Comparison of ENCODE assay signal across 22 cellular contexts in the genomic region with DNA sequence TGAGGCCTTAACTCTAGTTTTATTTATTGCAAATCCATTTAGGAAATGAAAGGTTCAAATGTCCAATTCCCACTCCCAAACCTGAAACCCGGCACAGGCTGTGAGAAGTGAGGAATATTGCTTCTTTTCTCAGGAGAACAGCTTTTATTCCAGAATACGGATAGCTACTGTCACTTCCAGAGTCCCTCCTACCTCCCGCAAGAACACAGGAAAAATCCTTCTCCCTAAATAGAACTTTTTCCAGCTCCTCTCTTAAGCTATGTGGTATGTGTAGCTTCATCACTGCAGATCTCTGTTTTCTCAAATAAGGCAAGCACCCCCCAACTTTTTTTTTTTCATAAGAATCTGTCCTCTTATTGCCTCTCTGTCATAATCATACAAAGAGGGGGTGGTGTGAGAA.
A peak's percentile ranks its signal among the peaks of the same experiment; 100 is the strongest.
DNase-seq lines count a peak whose midpoint lies in the region; ATAC-seq and TF ChIP-seq lines count a peak whose summit lies in the region.
"Had no signal": no experiment of that assay in that cellular context is flagged by ENCODE, and none has a peak within 500 bp of the region (broad histone marks: within the 10 kb centered on the region; RNA-seq: fewer than 3 reads in every experiment).

No MANE protein-coding gene starts in this region.

- intact Hi-C loops in Right ventricle myocardium inferior (cut with DNase I) (no loop called here), tibial artery (cut with DNase I; ENCODE audit: low total_unique reads) (no loop called here)

- H3K4me1 ChIP-seq in cardiac muscle cell (ENCODE audit: low read depth), result peaks cover 18% of the 10 kb centered on the region
- H3K4me1 ChIP-seq in right atrium auricular region, result peaks cover 0 to 21% of the 10 kb centered on the region in 2 donors
- peaks cover 0 to 28% (median 3%) of the 10 kb centered on the region in 4 donors for H3K4me1 ChIP-seq in tibial artery
- H3K4me1 ChIP-seq: upper lobe of left lung had no signal

- no peak for DNase-seq in cardiac muscle cell (ENCODE audit: low read depth in 1 of 2, low spot score in 1 of 2)
- no peak for DNase-seq in Right ventricle myocardium inferior (ENCODE audit: missing footprints)
- DNase-seq in right atrium auricular region (ENCODE audit: low spot score), result no peak
- peak; percentile 4 for DNase-seq in occipital lobe (lab: John Stamatoyannopoulos, UW)
- DNase-seq in tibial artery, result no peak
- no peak for DNase-seq in COLO668 (lab: John Stamatoyannopoulos, UW; ENCODE audit: unreplicated experiment)
- DNase-seq: activated CD4-positive, alpha-beta memory T cell treated with anti-CD3 and anti-CD28 coated beads, Interleukin-2, amount 10 ng/mL, durations not matched to agents 7 days and 5 days; CD4-positive, alpha-beta memory T cell; effector CD8-positive, alpha-beta T cell; foreskin melanocyte; HFFc6; NCI-H1105; NCI-H2029 treated with DMSO at 0.1 percent for 48 hours; NCI-H226; NCI-H82; stimulated activated naive CD8-positive, alpha-beta T cell treated with anti-CD3 and anti-CD28 coated beads, Interleukin-15, Interleukin-2, amounts not matched to agents 100 U/mL and 50 U/mL, for 24 hours; T-helper 9 cell; upper lobe of left lung had no signal

- H3K27me3 ChIP-seq in cardiac muscle cell, result no peaks in the 10 kb centered on the region
- H3K27me3 ChIP-seq in right atrium auricular region, result no peaks in the 10 kb centered on the region
- H3K27me3 ChIP-seq in tibial artery, result no peaks in the 10 kb centered on the region
- H3K27me3 ChIP-seq: upper lobe of left lung had no signal

- no peak for ATAC-seq in Right ventricle myocardium inferior
- ATAC-seq in HG03280 (IDR thresholded peaks at IDR 0.05; ENCODE audit: unreplicated experiment), result no peak
- no peak for ATAC-seq in HG02981 (IDR thresholded peaks at IDR 0.05; ENCODE audit: unreplicated experiment)
- ATAC-seq: stimulated activated naive CD8-positive, alpha-beta T cell treated with anti-CD3 and anti-CD28 coated beads, Interleukin-15, Interleukin-2, amounts not matched to agents 100 U/mL and 50 U/mL, for 24 hours had no signal

- no peaks in the 10 kb centered on the region for H3K36me3 ChIP-seq in cardiac muscle cell
- no peaks in the 10 kb centered on the region for H3K36me3 ChIP-seq in right atrium auricular region
- H3K36me3 ChIP-seq in tibial artery, result peaks cover 0 to 5% (median 0%) of the 10 kb centered on the region in 3 donors
- H3K36me3 ChIP-seq: upper lobe of left lung had no signal

- peak overlapping the region; percentile 41 for H3K27ac ChIP-seq in cardiac muscle cell
- H3K27ac ChIP-seq in right atrium auricular region, result peak overlapping the region; percentile 32 to 57
- H3K27ac ChIP-seq in tibial artery, result peak overlapping the region; percentile 55 to 61
- H3K27ac ChIP-seq: 22Rv1, upper lobe of left lung had no signal

- H3K4me3 ChIP-seq in cardiac muscle cell, result no peak overlapping the region
- no peak overlapping the region for H3K4me3 ChIP-seq in right atrium auricular region
- H3K4me3 ChIP-seq in tibial artery, result peak overlapping the region in 1 of 2 donors; percentile 15
- H3K4me3 ChIP-seq: lung, upper lobe of left lung had no signal

- H3K9me3 ChIP-seq in cardiac muscle cell (ENCODE audit: low read depth) (no peaks in the 10 kb centered on the region), right atrium auricular region (peaks cover 0 to 9% of the 10 kb centered on the region in 2 donors), tibial artery (peaks cover 0 to 7% (median 6%) of the 10 kb centered on the region in 3 donors)

- TF ChIP-seq CTCF in cardiac muscle cell (IDR thresholded peaks at IDR 0.05; ENCODE audit: low read depth, low read length) (no peak), right atrium auricular region (IDR thresholded peaks at IDR 0.05) (no peak), tibial artery (IDR thresholded peaks at IDR 0.05) (no peak)
